In genomic region chr20:33910529-33911327, GRCh38 we compare ENCODE assay signal across 1 cellular context.
TF ChIP-seq lines count a peak whose summit lies in the region.

No MANE protein-coding gene starts in this region.

TF ChIP-seq in K562, 482 proteins besides CTCF, POLR2A, EP300 and RAD21 (continued from another document):
- TF ChIP-seq, protein P1, sequence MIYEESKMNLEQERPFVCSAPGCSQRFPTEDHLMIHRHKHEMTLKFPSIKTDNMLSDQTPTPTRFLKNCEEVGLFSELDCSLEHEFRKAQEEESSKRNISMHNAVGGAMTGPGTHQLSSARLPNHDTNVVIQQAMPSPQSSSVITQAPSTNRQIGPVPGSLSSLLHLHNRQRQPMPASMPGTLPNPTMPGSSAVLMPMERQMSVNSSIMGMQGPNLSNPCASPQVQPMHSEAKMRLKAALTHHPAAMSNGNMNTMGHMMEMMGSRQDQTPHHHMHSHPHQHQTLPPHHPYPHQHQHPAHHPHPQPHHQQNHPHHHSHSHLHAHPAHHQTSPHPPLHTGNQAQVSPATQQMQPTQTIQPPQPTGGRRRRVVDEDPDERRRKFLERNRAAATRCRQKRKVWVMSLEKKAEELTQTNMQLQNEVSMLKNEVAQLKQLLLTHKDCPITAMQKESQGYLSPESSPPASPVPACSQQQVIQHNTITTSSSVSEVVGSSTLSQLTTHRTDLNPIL (CRISPR knock-in tag; IDR thresholded peaks at IDR 0.05), result no peak
- TF ChIP-seq ZNF316 (IDR thresholded peaks at IDR 0.05) (peak; percentile 76), NFE2L1 (tag; IDR thresholded peaks at IDR 0.05; ENCODE audit: borderline replicate concordance, low read depth) (peak; percentile 77), NFE2 (IDR thresholded peaks at IDR 0.05; ENCODE audit: low read depth) (peak; percentile 79), MAFF (IDR thresholded peaks at IDR 0.05; ENCODE audit: low read length) (peak; percentile 58), C11orf30 (IDR thresholded peaks at IDR 0.05; ENCODE audit: low read depth) (peak; percentile 57), MAFG (tag; conservative IDR thresholded peaks at IDR 0.05) (peak; percentile 88), MAFK (IDR thresholded peaks at IDR 0.05; ENCODE audit: low read length) (peak; percentile 31; the same call in 1 of the 2 replicates)
